In the genomic region with DNA sequence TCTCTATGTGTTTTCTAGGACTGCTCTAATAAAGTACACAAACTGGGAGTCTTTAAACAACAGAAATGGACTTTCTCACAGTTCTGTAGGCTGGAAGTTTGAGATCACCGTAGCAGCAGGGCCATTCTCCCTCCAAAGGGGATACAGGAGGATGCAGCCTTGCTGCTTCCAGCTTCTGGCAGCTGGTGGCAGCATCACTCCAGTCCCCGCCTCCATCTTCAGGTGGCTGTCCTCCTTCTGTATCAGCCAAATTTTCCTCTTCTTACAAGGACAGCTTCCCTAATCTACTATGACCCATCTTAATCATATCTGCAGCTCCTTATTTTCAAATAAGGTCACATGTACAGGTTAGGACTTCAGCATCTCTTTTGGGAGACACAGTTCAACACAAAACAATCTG, we compare ENCODE assay signal across 12 cellular contexts. TPM values are rescaled to one million over a fixed set of nuclear protein-coding genes. Genes with fewer than 3 reads are reported as not detected.
DNase-seq lines count a peak whose midpoint lies in the region; ATAC-seq, FAIRE-seq and TF ChIP-seq lines count a peak whose summit lies in the region.
"Not testable (repeated sequence)": the region's sequence is repeated elsewhere in the genome, so short reads cannot be mapped to it uniquely, and the experiment has no call there.
"Had no signal": no experiment of that assay in that cellular context is flagged by ENCODE, and none has a peak within 500 bp of the region (broad histone marks: within the 10 kb centered on the region; RNA-seq: fewer than 3 reads in every experiment).

No MANE protein-coding gene starts in this region.

- peak; percentile 12 for TF ChIP-seq CTCF in AG09309 (IDR thresholded peaks at IDR 0.05; ENCODE audit: control insufficient read depth, insufficient read depth, low read depth, low read length, missing control alignments)
- TF ChIP-seq CTCF in GM12873 (IDR thresholded peaks at IDR 0.05; ENCODE audit: insufficient read depth, low read depth, low read length, missing control alignments): peak; percentile 22
- TF ChIP-seq CTCF in IMR-90 (conservative IDR thresholded peaks at IDR 0.05; ENCODE audit: low read depth, low read length); esophagus muscularis mucosa (IDR thresholded peaks at IDR 0.05); liver (IDR thresholded peaks at IDR 0.05; ENCODE audit: low read depth, low read length, missing input control): not testable (repeated sequence)
- TF ChIP-seq CTCF in PC-3 (conservative IDR thresholded peaks at IDR 0.05; ENCODE audit: low read depth, low read length): peak; percentile 67
- peak; percentile 2 to 33 (median 29); a peak in 2 of 6 replicates for TF ChIP-seq CTCF in K562 (IDR thresholded peaks at IDR 0.05 in 2 of 3, conservative IDR thresholded peaks at IDR 0.05 in 1 of 3; ENCODE audit: insufficient read depth in 2 of 3, low read depth in 1 of 3, low read length in 3 of 3)
- peak; percentile 20 for TF ChIP-seq CTCF in retinal pigment epithelial cell (conservative IDR thresholded peaks at IDR 0.05; ENCODE audit: low read depth, low read length)

- H3K4me1 ChIP-seq in IMR-90 (ENCODE audit: control insufficient read depth, insufficient read depth, low read length); PC-3 (ENCODE audit: insufficient read depth, low read length); K562 (replicated peaks in 1 of 2; ENCODE audit: control insufficient read depth in 2 of 2, insufficient read depth in 2 of 2, low read length in 2 of 2); esophagus muscularis mucosa; liver (ENCODE audit: control insufficient read depth in 4 of 4, insufficient read depth in 4 of 4, low read length in 3 of 4): not testable (repeated sequence)

- H2AK9ac ChIP-seq in IMR-90 (replicated peaks; ENCODE audit: low read depth, low read length, poor library complexity): not testable (repeated sequence)

- H2AFZ ChIP-seq in IMR-90 (replicated peaks; ENCODE audit: low read length, poor library complexity); PC-3 (ENCODE audit: low read length); K562 (ENCODE audit: low read depth, low read length): not testable (repeated sequence)

- POLR2A ChIA-PET in IMR-90 (lab: Charles Lee; ENCODE audit: unreplicated experiment); PC-3 (lab: Charles Lee; ENCODE audit: unreplicated experiment): not testable (repeated sequence)
- POLR2A ChIA-PET in K562 (lab: Yijun Ruan, JAX): interaction anchor here (0.6 kb wide), 1 partner anchor 386 kb away, joined by 3 read pairs; no protein-coding TSS in a partner anchor

- H2AK5ac ChIP-seq in IMR-90 (ENCODE audit: low read depth, low read length): not testable (repeated sequence)

- H3K23ac ChIP-seq in IMR-90 (ENCODE audit: low read depth, low read length): not testable (repeated sequence)

- not testable (repeated sequence) for H3K56ac ChIP-seq in IMR-90 (ENCODE audit: extremely low read depth, insufficient read depth, low read length)

- DNase-seq in AG09309 (ENCODE audit: low read depth); IMR-90; K562 (ENCODE audit: extremely low read depth in 1 of 4, low spot score in 3 of 4); retinal pigment epithelial cell (ENCODE audit: low read depth): not testable (repeated sequence)
- DNase-seq in PC-3 (peak; percentile 23), esophagus muscularis mucosa (ENCODE audit: extremely low spot score) (peak; percentile 34)

- H3K79me2 ChIP-seq in PC-3 (ENCODE audit: low read length); K562 (ENCODE audit: control insufficient read depth, insufficient read depth, low read length): not testable (repeated sequence)

- not testable (repeated sequence) for H4K8ac ChIP-seq in IMR-90 (ENCODE audit: low read depth in 2 of 2, low read length in 2 of 2)

- dilution Hi-C loops in IMR-90 (cut with HindIII; ENCODE audit: low sequenced_read_pairs, unreplicated experiment): not testable (repeated sequence)

- BruUV-seq in IMR-90 (replicated peaks; lab: Mats Ljungman, UMichigan); PC-3 (replicated peaks; lab: Mats Ljungman, UMichigan); K562 (replicated peaks; lab: Mats Ljungman, UMichigan): not testable (repeated sequence)

- WGBS in IMR-90 (ENCODE audit: extremely low coverage in 2 of 2, insufficient read length in 1 of 2), 2 experiments: no CpG with 5 or more reads among the region's 2 CpGs
- no CpG with 5 or more reads among the region's 2 CpGs for WGBS in K562 (ENCODE audit: insufficient coverage, low coverage, missing lambda C conversion rate)
- 68% methylated on average over 2 of the region's 2 CpGs for WGBS in esophagus muscularis mucosa
- 68% methylated on average over 2 of the region's 2 CpGs for WGBS in liver

- ATAC-seq in IMR-90 (ENCODE audit: low read depth): peak; percentile 72
- peak; percentile 94 for ATAC-seq in PC-3
- peak; percentile 77 for ATAC-seq in K562

- not testable (repeated sequence) for H2BK20ac ChIP-seq in IMR-90 (ENCODE audit: low read depth, low read length)

- CTCF ChIA-PET in IMR-90 (lab: Yijun Ruan, JAX); PC-3 (lab: Charles Lee); K562 (lab: Yijun Ruan, JAX; ENCODE audit: low intra/inter-chr PET ratio): not testable (repeated sequence)

- H3K27me3 ChIP-seq in IMR-90 (ENCODE audit: control insufficient read depth, insufficient read depth, low read length); PC-3 (ENCODE audit: low read length); K562 (ENCODE audit: control insufficient read depth in 2 of 2, insufficient read depth in 2 of 2, low read length in 2 of 2); liver (ENCODE audit: control insufficient read depth in 4 of 4, insufficient read depth in 4 of 4, low read length in 3 of 4): not testable (repeated sequence)
- peaks cover 0 to 19% (median 0%) of the 10 kb centered on the region in 4 donors for H3K27me3 ChIP-seq in esophagus muscularis mucosa

- not testable (repeated sequence) for H2BK5ac ChIP-seq in IMR-90 (ENCODE audit: low read depth, low read length, poor library complexity, severe bottlenecking)

- not testable (repeated sequence) for H3K4me2 ChIP-seq in IMR-90 (ENCODE audit: low read depth, low read length); PC-3 (ENCODE audit: low read length); K562 (ENCODE audit: insufficient read depth, low read length)

- H4K91ac ChIP-seq in IMR-90 (ENCODE audit: insufficient read depth, low read depth, low read length): not testable (repeated sequence)

- intact Hi-C loops in IMR-90 (cut with micrococcal nuclease); K562 (cut with micrococcal nuclease): not testable (repeated sequence)
- intact Hi-C loops in PC-3 (cut with micrococcal nuclease): loop anchor here (5.0 to 10.0 kb wide), 2 partner anchors 90 to 232 kb away; no protein-coding TSS in a partner anchor
- intact Hi-C loops in esophagus muscularis mucosa (cut with DNase I): loop anchor here (5.0 kb wide), 1 partner anchor 430 kb away; no protein-coding TSS in a partner anchor

- H3K14ac ChIP-seq in IMR-90 (replicated peaks; ENCODE audit: low read depth, low read length): not testable (repeated sequence)

- not testable (repeated sequence) for H3K4ac ChIP-seq in IMR-90 (ENCODE audit: low read depth, low read length)

- H3K9me3 ChIP-seq in IMR-90 (ENCODE audit: control insufficient read depth, insufficient read depth, low read length); PC-3 (ENCODE audit: low read length); K562 (replicated peaks; ENCODE audit: control insufficient read depth, insufficient read depth, low read depth, low read length); esophagus muscularis mucosa; liver (ENCODE audit: control insufficient read depth in 4 of 4, low read length in 3 of 4): not testable (repeated sequence)

- not testable (repeated sequence) for H3K9me1 ChIP-seq in IMR-90 (ENCODE audit: insufficient read depth, low read length); K562 (ENCODE audit: control insufficient read depth, insufficient read depth, low read length)

- not testable (repeated sequence) for H3K27ac ChIP-seq in IMR-90 (ENCODE audit: insufficient read depth, low read length); PC-3 (ENCODE audit: low read length); K562 (ENCODE audit: extremely low read depth, low read depth, low read length); esophagus muscularis mucosa (replicated peaks in 1 of 4); liver (ENCODE audit: low read depth in 1 of 2, low read length in 2 of 2)

- not testable (repeated sequence) for TF ChIP-seq RAD21 in IMR-90 (IDR thresholded peaks at IDR 0.05; ENCODE audit: low read length)
- TF ChIP-seq RAD21 in K562 (CRISPR knock-in tag; conservative IDR thresholded peaks at IDR 0.05 in 1 of 2, IDR thresholded peaks at IDR 0.05 in 1 of 2) (peak in 1 of 2 experiments; percentile 38; a peak in 2 of 4 replicates), liver (IDR thresholded peaks at IDR 0.05) (peak; percentile 30 to 35)

- not testable (repeated sequence) for H4K5ac ChIP-seq in IMR-90 (ENCODE audit: low read depth, low read length)

- not testable (repeated sequence) for H3K4me3 ChIP-seq in AG09309 (ENCODE audit: control insufficient read depth, low read depth, low read length); IMR-90 (ENCODE audit: insufficient read depth, low read depth, low read length); PC-3 (ENCODE audit: low read length); K562; esophagus muscularis mucosa; liver (ENCODE audit: low read depth in 1 of 3, low read length in 3 of 3); retinal pigment epithelial cell (ENCODE audit: low read length)

- H3K9ac ChIP-seq in IMR-90 (ENCODE audit: low read depth, low read length); PC-3 (ENCODE audit: low read length); K562 (ENCODE audit: insufficient read depth in 1 of 2, low read depth in 2 of 2, low read length in 2 of 2); liver (ENCODE audit: low read depth in 1 of 2, low read length in 2 of 2): not testable (repeated sequence)

- not testable (repeated sequence) for H2BK120ac ChIP-seq in IMR-90 (ENCODE audit: low read depth, low read length)

- not testable (repeated sequence) for H3K36me3 ChIP-seq in IMR-90 (ENCODE audit: control insufficient read depth, insufficient read depth, low read length); PC-3 (ENCODE audit: low read depth, low read length); K562 (ENCODE audit: control insufficient read depth, insufficient read depth, low read length); esophagus muscularis mucosa; liver (ENCODE audit: control insufficient read depth in 4 of 4, insufficient read depth in 3 of 4, low read depth in 1 of 4, low read length in 3 of 4)

- FAIRE-seq in K562 (lab: Jason Lieb, UNC): peak; percentile 54

- H4K20me1 ChIP-seq in IMR-90 (ENCODE audit: insufficient read depth, low read length); PC-3 (ENCODE audit: low read length); K562 (replicated peaks; ENCODE audit: control insufficient read depth, insufficient read depth, low read length): not testable (repeated sequence)

- TF ChIP-seq EP300 in K562 (IDR thresholded peaks at IDR 0.05; ENCODE audit: low read length); esophagus muscularis mucosa (IDR thresholded peaks at IDR 0.05): not testable (repeated sequence)

- not testable (repeated sequence) for H3F3A ChIP-seq in PC-3 (ENCODE audit: low read length, unreplicated experiment)

- TF ChIP-seq POLR2A in IMR-90 (IDR thresholded peaks at IDR 0.05; ENCODE audit: low read depth, low read length); K562 (conservative IDR thresholded peaks at IDR 0.05); esophagus muscularis mucosa (IDR thresholded peaks at IDR 0.05; ENCODE audit: low read depth): not testable (repeated sequence)

- in situ Hi-C loops in IMR-90 (cut with MboI; ENCODE audit: low sequenced_read_pairs); K562 (cut with MboI): not testable (repeated sequence)

- H2BK15ac ChIP-seq in IMR-90 (ENCODE audit: low read depth, low read length): not testable (repeated sequence)

- not testable (repeated sequence) for H3K79me1 ChIP-seq in IMR-90 (ENCODE audit: low read depth in 1 of 2, low read length in 2 of 2)

- not testable (repeated sequence) for H3K18ac ChIP-seq in IMR-90 (ENCODE audit: low read depth, low read length)

- not testable (repeated sequence) for H3K9me2 ChIP-seq in PC-3 (replicated peaks; ENCODE audit: low read length)

RNA-seq across cellular contexts. Expression of a gene that starts 13.1 kb away (rescaled TPM):
- under 0.01 and 0.18 TPM in 2 replicates for total RNA-seq in IMR-90 (2012; rRNA removed)
- polyA plus RNA-seq in IMR-90 (2012; rRNA removed): 0.21 and 0.22 TPM in 2 replicates
- 0.02 and 0.14 TPM in 2 replicates for polyA plus RNA-seq in IMR-90 (2012; cell fraction: cytosol; rRNA removed)
- 0.08 and 0.49 TPM in 2 replicates for polyA plus RNA-seq in IMR-90 (2012; cell fraction: nucleus; rRNA removed; ENCODE audit: low replicate concordance)
- total RNA-seq in PC-3 (2014; rRNA removed): 0.11 TPM in 1 of 2 replicates, not detected in the other
- total RNA-seq in K562 (2011; cell fraction: chromatin; rRNA removed; ENCODE audit: low replicate concordance): not detected in 2 replicates
- total RNA-seq in K562 (2011; cell fraction: nucleolus; rRNA removed): not detected in 2 replicates
- not detected in 2 replicates for total RNA-seq in K562 (2011; cell fraction: nucleoplasm; rRNA removed)
- total RNA-seq in K562 (2014; rRNA removed): not detected in 2 replicates
- total RNA-seq in K562 (2014; rRNA removed; fragmentation: Illumina TruSeq; extraction: Trizol): not detected in 2 replicates
- total RNA-seq in K562 (2015; rRNA removed; fragmentation: Illumina TruSeq; extraction: Trizol): not detected in 2 replicates
- total RNA-seq in K562 (2021): not detected in 2 replicates
- not detected in 2 replicates for polyA plus RNA-seq in K562 (2011; rRNA removed)
- not detected in 2 replicates for polyA plus RNA-seq in K562 (2011; cell fraction: cytosol; rRNA removed)
- not detected in 2 replicates for polyA plus RNA-seq in K562 (2011; cell fraction: nucleus; rRNA removed)
- not detected in 2 replicates for polyA plus RNA-seq in K562 (2012)
- not detected in 2 replicates for polyA plus RNA-seq in K562 (2014; fragmentation: Illumina TruSeq; extraction: Trizol)
- polyA plus RNA-seq in K562 (2014; fragmentation: Nextera tagmentation; extraction: Ambion mirVana): not detected
- not detected in 2 replicates for polyA plus RNA-seq in K562 (2014; rRNA removed)
- not detected in 2 replicates for polyA minus RNA-seq in K562 (2011; rRNA and poly(A)+ RNA removed)
- polyA minus RNA-seq in K562 (2011; cell fraction: cytosol; rRNA and poly(A)+ RNA removed): not detected in 2 replicates
- not detected in 2 replicates for polyA minus RNA-seq in K562 (2011; cell fraction: nucleus; rRNA and poly(A)+ RNA removed)
- total RNA-seq in esophagus muscularis mucosa: 1 to 10 TPM in 1 of 4 donors, under 1 TPM in 3; 0.32 to 2.0 (median 0.91) TPM
- total RNA-seq in liver: under 1 TPM in 1 of 2 donors, not detected in 1; 0.25 TPM
- under 1 TPM; 0.10 to 0.19 TPM for polyA plus RNA-seq in liver
- total RNA-seq: activated naive CD4-positive, alpha-beta T cell treated with anti-CD3 and anti-CD28 coated beads for 36 hours; LHCN-M2; SJCRH30 had no signal
- polyA plus RNA-seq: CD14-positive monocyte had no signal
